8 cellular contexts compared by ENCODE assay signal in genomic region chr1:2300004-2300771, GRCh38.
DNase-seq lines count a peak whose midpoint lies in the region; ATAC-seq, FAIRE-seq and TF ChIP-seq lines count a peak whose summit lies in the region.

No MANE protein-coding gene starts in this region.

- H3K9ac ChIP-seq in astrocyte (ENCODE audit: low read length) (peak overlapping the region; percentile 27), parathyroid adenoma (no peak overlapping the region)

- peaks cover 10% of the 10 kb centered on the region for H3K36me3 Mint-ChIP-seq in T-helper 1 cell treated with Interleukin-12 subunit alpha and Interleukin-12 subunit beta and Interleukin-4 antibody, amounts not matched to agents 30 μg/mL and 1 μg/mL, for 36 hours (ENCODE audit: low read depth)
- peaks cover 9% of the 10 kb centered on the region for H3K36me3 Mint-ChIP-seq in astrocyte (ENCODE audit: low read depth, unreplicated experiment)

- H3K27me3 Mint-ChIP-seq in T-helper 1 cell treated with Interleukin-12 subunit alpha and Interleukin-12 subunit beta and Interleukin-4 antibody, amounts not matched to agents 30 μg/mL and 1 μg/mL, for 36 hours (ENCODE audit: low read depth), result no peaks in the 10 kb centered on the region
- no peaks in the 10 kb centered on the region for H3K27me3 Mint-ChIP-seq in astrocyte (ENCODE audit: low read depth, unreplicated experiment)

- H4K20me1 ChIP-seq in astrocyte (ENCODE audit: insufficient read depth, low read length), result peaks cover 99% of the 10 kb centered on the region

- H3K9me3 ChIP-seq in astrocyte (ENCODE audit: insufficient read depth, low read depth, low read length), result no peaks in the 10 kb centered on the region
- no peaks in the 10 kb centered on the region for H3K9me3 ChIP-seq in parathyroid adenoma (ENCODE audit: control insufficient read depth, low read length)
- no peaks in the 10 kb centered on the region for H3K9me3 ChIP-seq in upper lobe of left lung

- peaks cover 99% of the 10 kb centered on the region for H3K79me2 ChIP-seq in astrocyte (ENCODE audit: insufficient read depth, low read length)
- H3K79me2 ChIP-seq in parathyroid adenoma, result peaks cover 7% of the 10 kb centered on the region

- TF ChIP-seq CTCF in astrocyte (IDR thresholded peaks at IDR 0.05; ENCODE audit: insufficient read depth, low read depth, low read length) (no peak), parathyroid adenoma (IDR thresholded peaks at IDR 0.05) (no peak), upper lobe of left lung (IDR thresholded peaks at IDR 0.05) (no peak)

- WGBS in upper lobe of left lung, 2 donors, result 40 to 49% methylated on average over 3 to 28 of the region's 32 CpGs

- H3K9me3 Mint-ChIP-seq in T-helper 1 cell treated with Interleukin-12 subunit alpha and Interleukin-12 subunit beta and Interleukin-4 antibody, amounts not matched to agents 30 μg/mL and 1 μg/mL, for 36 hours, result no peaks in the 10 kb centered on the region
- H3K9me3 Mint-ChIP-seq in astrocyte (ENCODE audit: unreplicated experiment), result no peaks in the 10 kb centered on the region

- H3K4me3 Mint-ChIP-seq in T-helper 1 cell treated with Interleukin-12 subunit alpha and Interleukin-12 subunit beta and Interleukin-4 antibody, amounts not matched to agents 30 μg/mL and 1 μg/mL, for 36 hours, result peak overlapping the region; percentile 66
- H3K4me3 Mint-ChIP-seq in astrocyte (ENCODE audit: unreplicated experiment), result no peak overlapping the region

- H3K4me3 ChIP-seq in astrocyte (ENCODE audit: insufficient read depth, low read depth, low read length) (no peak overlapping the region), parathyroid adenoma (ENCODE audit: low read depth, low read length) (no peak overlapping the region), upper lobe of left lung (peak overlapping the region in 3 of 4 donors; percentile 18 to 40 (median 31))

- ATAC-seq in GM18517 (IDR thresholded peaks at IDR 0.05; ENCODE audit: unreplicated experiment) (peak; percentile 75), HG02870 (IDR thresholded peaks at IDR 0.05; ENCODE audit: unreplicated experiment) (peak; percentile 75), upper lobe of left lung (ENCODE audit: low FRiP score in 2 of 2) (peak; percentile 8 to 33)

- TF ChIP-seq EP300 in upper lobe of left lung (IDR thresholded peaks at IDR 0.05), result no peak

- H3K27ac Mint-ChIP-seq in T-helper 1 cell treated with Interleukin-12 subunit alpha and Interleukin-12 subunit beta and Interleukin-4 antibody, amounts not matched to agents 30 μg/mL and 1 μg/mL, for 36 hours, result peak overlapping the region; percentile 94
- no peak overlapping the region for H3K27ac Mint-ChIP-seq in astrocyte (ENCODE audit: unreplicated experiment)

- H3K4me1 ChIP-seq in astrocyte (ENCODE audit: insufficient read depth, low read length) (peaks cover 20% of the 10 kb centered on the region), parathyroid adenoma (no peaks in the 10 kb centered on the region), upper lobe of left lung (peaks cover 45 to 81% (median 55%) of the 10 kb centered on the region in 4 donors)

- no peak overlapping the region for H3K4me2 ChIP-seq in astrocyte (ENCODE audit: low read length)
- peak overlapping the region; percentile 2 for H3K4me2 ChIP-seq in parathyroid adenoma (ENCODE audit: low read length)

- DNase-seq in astrocyte (ENCODE audit: low read depth) (no peak), upper lobe of left lung (peak; percentile 59 to 87), NCI-H526 (lab: John Stamatoyannopoulos, UW) (no peak), G401 (ENCODE audit: low spot score) (no peak)

- no peak for TF ChIP-seq POLR2A in upper lobe of left lung (IDR thresholded peaks at IDR 0.05)

- peaks cover 41% of the 10 kb centered on the region for H3K4me1 Mint-ChIP-seq in T-helper 1 cell treated with Interleukin-12 subunit alpha and Interleukin-12 subunit beta and Interleukin-4 antibody, amounts not matched to agents 30 μg/mL and 1 μg/mL, for 36 hours (ENCODE audit: low read depth)
- H3K4me1 Mint-ChIP-seq in astrocyte (ENCODE audit: low read depth, unreplicated experiment), result peaks cover 7% of the 10 kb centered on the region

- in situ Hi-C loops in G401 (cut with HindIII; ENCODE audit: low sequenced_read_pairs), result loop anchor here (5.0 kb wide), 1 partner anchor 103 kb away; no protein-coding TSS in a partner anchor

- H3K27me3 ChIP-seq in astrocyte (ENCODE audit: insufficient read depth, low read length) (no peaks in the 10 kb centered on the region), parathyroid adenoma (ENCODE audit: control insufficient read depth, insufficient read depth, low read length) (no peaks in the 10 kb centered on the region), upper lobe of left lung (no peaks in the 10 kb centered on the region)

- no peak overlapping the region for H2AFZ ChIP-seq in astrocyte (ENCODE audit: low read depth, low read length)
- H2AFZ ChIP-seq in parathyroid adenoma, result no peak overlapping the region

- H3K36me3 ChIP-seq in astrocyte (ENCODE audit: insufficient read depth, low read length), result peaks cover 3% of the 10 kb centered on the region
- H3K36me3 ChIP-seq in parathyroid adenoma (ENCODE audit: control insufficient read depth, insufficient read depth, low read length), result no peaks in the 10 kb centered on the region
- peaks cover 10 to 24% (median 22%) of the 10 kb centered on the region in 4 donors for H3K36me3 ChIP-seq in upper lobe of left lung

- H3K27ac ChIP-seq in astrocyte (ENCODE audit: low read depth, low read length) (peak overlapping the region; percentile 19), parathyroid adenoma (peak overlapping the region; percentile 66), upper lobe of left lung (peak overlapping the region; percentile 88 to 95 (median 92))

- no peak for FAIRE-seq in astrocyte (lab: Jason Lieb, UNC)

Comparison
In these comparisons a context has a peak if more than half of its experiments do, and no peak if none do; other contexts are left out.
1. ATAC-seq: peak in every context shown above with its lines; median percentile 75 in GM18517; 75 in HG02870; 20 in upper lobe of left lung.
2. DNase-seq: peak in upper lobe of left lung (2 of 2); none in astrocyte (single experiment), NCI-H526 (0 of 2) and G401 (single experiment).
3. H3K27ac ChIP-seq: peak in every context shown above with its lines; median percentile 92 in upper lobe of left lung; 66 in parathyroid adenoma; 19 in astrocyte.
4. H3K4me3 ChIP-seq: peak in upper lobe of left lung (3 of 4); none in astrocyte (single experiment) and parathyroid adenoma (single experiment).